ENCODE assay signal across 8 cellular contexts in the genomic region with DNA sequence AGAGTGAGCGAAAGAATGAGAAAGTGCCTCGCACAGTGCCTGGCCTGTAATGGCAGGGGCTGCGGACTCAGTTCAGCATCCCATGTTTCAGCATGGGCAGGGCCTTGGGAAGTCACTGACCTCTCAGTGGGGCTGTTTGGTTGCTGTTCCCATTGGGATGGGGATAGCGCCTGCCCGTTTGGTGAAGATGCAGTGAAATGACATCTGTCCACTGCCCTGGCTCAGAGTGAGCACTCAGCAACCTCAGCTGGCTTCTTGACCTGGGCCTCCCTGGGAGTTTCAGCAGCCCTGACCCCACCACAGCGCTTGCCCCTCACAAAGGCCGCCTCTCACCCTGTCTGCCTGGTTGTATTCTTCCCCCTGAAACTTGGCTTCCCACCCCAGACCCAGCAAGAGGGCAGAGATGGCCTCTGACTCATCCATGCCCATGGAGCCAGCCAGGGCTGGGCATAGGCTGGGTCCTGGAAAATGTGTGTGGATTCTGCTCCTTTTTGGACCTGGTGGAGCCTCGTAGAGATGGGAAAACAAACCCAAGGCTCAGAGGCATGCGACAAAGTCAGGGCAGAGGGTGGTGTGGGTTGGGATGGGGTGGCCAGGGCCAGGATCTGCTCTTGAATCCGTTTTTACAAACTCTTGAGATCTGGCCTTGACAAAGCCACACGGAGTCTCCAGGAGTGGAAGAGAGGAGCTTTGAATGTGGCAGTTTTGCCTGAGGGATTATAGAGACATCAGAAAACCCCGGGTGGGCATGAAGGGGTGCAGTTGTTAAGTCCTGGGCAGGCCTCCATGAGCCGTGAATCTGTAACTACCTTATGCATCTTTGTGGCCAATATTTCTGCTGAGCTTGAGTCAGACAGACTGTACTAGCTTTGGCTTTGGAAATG. TPM values are rescaled to one million over a fixed set of nuclear protein-coding genes. Genes with fewer than 3 reads are reported as not detected.
DNase-seq lines count a peak whose midpoint lies in the region; ATAC-seq lines count a peak whose summit lies in the region.

No MANE protein-coding gene starts in this region.

- peak; percentile 13 for DNase-seq in HT-29 (ENCODE audit: low spot score)
- no peak for DNase-seq in activated naive CD8-positive, alpha-beta T cell treated with anti-CD3 and anti-CD28 coated beads, Interleukin-2, amount 10 ng/mL, durations not matched to agents 7 days and 5 days
- no peak for DNase-seq in stimulated activated naive CD8-positive, alpha-beta T cell treated with anti-CD3 and anti-CD28 coated beads, Interleukin-15, amount 100 ng/mL, for 72 hours
- DNase-seq in KBM-7, result no peak
- no peak for DNase-seq in MV-4-11 (lab: John Stamatoyannopoulos, UW)

- in situ Hi-C loops in KBM-7 (cut with MboI; ENCODE audit: low pct_unique_long_range_greater_than_20kb, low sequenced_read_pairs), result no loop called here

- H3K36me3 Mint-ChIP-seq in activated naive CD8-positive, alpha-beta T cell treated with anti-CD3 and anti-CD28 coated beads, Interleukin-2, amount 10 ng/mL, durations not matched to agents 7 days and 5 days, result peaks cover 4% of the 10 kb centered on the region

- H3K9me3 Mint-ChIP-seq in activated naive CD8-positive, alpha-beta T cell treated with anti-CD3 and anti-CD28 coated beads, Interleukin-2, amount 10 ng/mL, durations not matched to agents 7 days and 5 days, result no peaks in the 10 kb centered on the region
- no peaks in the 10 kb centered on the region for H3K9me3 Mint-ChIP-seq in stimulated activated naive CD8-positive, alpha-beta T cell treated with anti-CD3 and anti-CD28 coated beads, Interleukin-15, amount 100 ng/mL, for 72 hours

- peaks cover 20% of the 10 kb centered on the region for H3K36me3 ChIP-seq in iPS-20b (ENCODE audit: insufficient read depth, low read depth, low read length)

- H3K27me3 ChIP-seq in iPS-20b (ENCODE audit: insufficient read depth, low read length), result no peaks in the 10 kb centered on the region

- peak overlapping the region; percentile 21 for H3K27ac Mint-ChIP-seq in activated naive CD8-positive, alpha-beta T cell treated with anti-CD3 and anti-CD28 coated beads, Interleukin-2, amount 10 ng/mL, durations not matched to agents 7 days and 5 days
- no peak overlapping the region for H3K27ac Mint-ChIP-seq in stimulated activated naive CD8-positive, alpha-beta T cell treated with anti-CD3 and anti-CD28 coated beads, Interleukin-15, amount 100 ng/mL, for 72 hours

- H3K4me3 Mint-ChIP-seq in activated naive CD8-positive, alpha-beta T cell treated with anti-CD3 and anti-CD28 coated beads, Interleukin-2, amount 10 ng/mL, durations not matched to agents 7 days and 5 days, result peak overlapping the region; percentile 85
- peak overlapping the region; percentile 85 to 88 for H3K4me3 Mint-ChIP-seq in stimulated activated naive CD8-positive, alpha-beta T cell treated with anti-CD3 and anti-CD28 coated beads, Interleukin-15, amount 100 ng/mL, for 72 hours

- H3K27ac ChIP-seq in iPS-20b (ENCODE audit: low read length), result no peak overlapping the region

- H3K9me3 ChIP-seq in iPS-20b (ENCODE audit: insufficient read depth, low read depth, low read length), result no peaks in the 10 kb centered on the region

- POLR2A ChIA-PET in activated naive CD8-positive, alpha-beta T cell treated with anti-CD3 and anti-CD28 coated beads, Interleukin-2, amount 10 ng/mL, durations not matched to agents 7 days and 5 days (lab: Charles Lee), result interaction anchor here (0.5 to 2.2 kb wide), 6 partner anchors 7 to 248 kb away, joined by 3 to 10 read pairs (median 4); no protein-coding TSS in a partner anchor

- ATAC-seq in activated naive CD8-positive, alpha-beta T cell treated with anti-CD3 and anti-CD28 coated beads, Interleukin-2, amount 10 ng/mL, durations not matched to agents 7 days and 5 days (ENCODE audit: low read depth), result no peak
- ATAC-seq in stimulated activated naive CD8-positive, alpha-beta T cell treated with anti-CD3 and anti-CD28 coated beads, Interleukin-15, amount 100 ng/mL, for 72 hours, result no peak
- ATAC-seq in GM21526 (IDR thresholded peaks at IDR 0.05; ENCODE audit: low FRiP score, unreplicated experiment) (no peak), HG03457 (IDR thresholded peaks at IDR 0.05; ENCODE audit: unreplicated experiment) (no peak)

- peaks cover 18% of the 10 kb centered on the region for H3K4me1 Mint-ChIP-seq in activated naive CD8-positive, alpha-beta T cell treated with anti-CD3 and anti-CD28 coated beads, Interleukin-2, amount 10 ng/mL, durations not matched to agents 7 days and 5 days
- H3K4me1 Mint-ChIP-seq in stimulated activated naive CD8-positive, alpha-beta T cell treated with anti-CD3 and anti-CD28 coated beads, Interleukin-15, amount 100 ng/mL, for 72 hours, result peaks cover 36% of the 10 kb centered on the region

- H3K27me3 Mint-ChIP-seq in activated naive CD8-positive, alpha-beta T cell treated with anti-CD3 and anti-CD28 coated beads, Interleukin-2, amount 10 ng/mL, durations not matched to agents 7 days and 5 days, result peaks cover 6% of the 10 kb centered on the region
- H3K27me3 Mint-ChIP-seq in stimulated activated naive CD8-positive, alpha-beta T cell treated with anti-CD3 and anti-CD28 coated beads, Interleukin-15, amount 100 ng/mL, for 72 hours, result peaks cover 15% of the 10 kb centered on the region

- peak overlapping the region; percentile 93; the same call in 1 of the 2 replicates for H3K9ac ChIP-seq in iPS-20b (ENCODE audit: low read depth, low read length)

- 0 out of 2 replicates have a peak, but pooled peaks cover 5% of the 10 kb centered on the region for H3K4me1 ChIP-seq in iPS-20b (ENCODE audit: insufficient read depth, low read length)

- peak overlapping the region; percentile 86 for H3K4me3 ChIP-seq in iPS-20b (ENCODE audit: low read length)

RNA-seq across cellular contexts. Expression of a gene that starts 1.2 kb away (rescaled TPM):
- total RNA-seq in HT-29 (2014; rRNA removed; shearing (Covaris generic)), result 3.1 and 3.3 TPM in 2 replicates
- 1 to 10 TPM; 8.7 to 9.0 TPM for total RNA-seq in activated naive CD8-positive, alpha-beta T cell treated with anti-CD3 and anti-CD28 coated beads, Interleukin-2, amount 10 ng/mL, durations not matched to agents 7 days and 5 days

RNA-seq across cellular contexts. Expression of a gene that starts 26.2 kb away (rescaled TPM):
- 16.2 and 18.2 TPM in 2 replicates for total RNA-seq in HT-29 (2014; rRNA removed; shearing (Covaris generic))
- total RNA-seq in activated naive CD8-positive, alpha-beta T cell treated with anti-CD3 and anti-CD28 coated beads, Interleukin-2, amount 10 ng/mL, durations not matched to agents 7 days and 5 days, result under 1 TPM; 0.64 to 0.99 TPM

RNA-seq across cellular contexts. Expression of a gene that starts 46.6 kb away (rescaled TPM):
- total RNA-seq in HT-29 (2014; rRNA removed; shearing (Covaris generic)), result 53.5 and 57.5 TPM in 2 replicates
- total RNA-seq in activated naive CD8-positive, alpha-beta T cell treated with anti-CD3 and anti-CD28 coated beads, Interleukin-2, amount 10 ng/mL, durations not matched to agents 7 days and 5 days, result 10 to 100 TPM; 72.1 to 73.7 TPM
